ENCODE assay signal across 8 cellular contexts in the genomic region with DNA sequence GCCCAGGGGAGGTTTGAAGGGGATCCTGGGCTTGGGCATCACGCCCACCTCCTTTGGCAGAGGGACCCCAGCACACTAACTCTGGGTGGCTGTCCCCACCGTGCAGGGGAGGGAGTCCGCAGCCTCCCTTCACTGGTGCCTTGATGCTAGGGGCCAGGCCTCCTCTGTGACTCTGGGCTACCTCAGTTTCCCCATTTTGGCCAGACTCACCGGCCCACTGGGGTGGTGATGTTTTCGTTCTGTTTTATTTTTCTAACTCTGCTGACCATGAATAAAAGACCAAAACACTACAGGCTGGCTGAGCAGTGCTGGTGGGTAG. TPM values are rescaled to one million over a fixed set of nuclear protein-coding genes. Genes with fewer than 3 reads are reported as not detected.
DNase-seq lines count a peak whose midpoint lies in the region; ATAC-seq and TF ChIP-seq lines count a peak whose summit lies in the region.

No MANE protein-coding gene starts in this region.

- H3K36me3 Mint-ChIP-seq in activated CD8-positive, alpha-beta T cell treated with anti-CD3 and anti-CD28 coated beads, Interleukin-2, amount 10 ng/mL, durations not matched to agents 7 days and 5 days (ENCODE audit: low read depth): peaks cover 34% of the 10 kb centered on the region
- H3K36me3 Mint-ChIP-seq in stimulated activated effector memory CD8-positive, alpha-beta T cell treated with anti-CD3 and anti-CD28 coated beads, Interleukin-12 subunit alpha, Interleukin-12 subunit beta, amount 100 ng/mL, for 72 hours: peaks cover 44% of the 10 kb centered on the region

- H3K4me3 ChIP-seq in HAP-1: peak overlapping the region; percentile 68
- peak overlapping the region; percentile 84 for H3K4me3 ChIP-seq in left ventricle myocardium inferior

- in situ Hi-C loops in HAP-1 (cut with MboI; ENCODE audit: low sequenced_read_pairs): no loop called here

- H3K9me3 Mint-ChIP-seq in activated CD8-positive, alpha-beta T cell treated with anti-CD3 and anti-CD28 coated beads, Interleukin-2, amount 10 ng/mL, durations not matched to agents 7 days and 5 days (ENCODE audit: insufficient read depth): no peaks in the 10 kb centered on the region
- H3K9me3 Mint-ChIP-seq in stimulated activated effector memory CD8-positive, alpha-beta T cell treated with anti-CD3 and anti-CD28 coated beads, Interleukin-12 subunit alpha, Interleukin-12 subunit beta, amount 100 ng/mL, for 72 hours: no peaks in the 10 kb centered on the region

- intact Hi-C loops in left ventricle myocardium inferior (cut with micrococcal nuclease): no loop called here

- H3K27me3 ChIP-seq in HAP-1 (ENCODE audit: low read depth): no peaks in the 10 kb centered on the region
- no peaks in the 10 kb centered on the region for H3K27me3 ChIP-seq in left ventricle myocardium inferior (ENCODE audit: low read depth)

- CTCF ChIA-PET in activated CD8-positive, alpha-beta T cell treated with anti-CD3 and anti-CD28 coated beads, Interleukin-2, amount 10 ng/mL, durations not matched to agents 7 days and 5 days (lab: Charles Lee): no interaction called here

- H3K36me3 ChIP-seq in HAP-1 (replicated peaks) (peaks cover 30% of the 10 kb centered on the region), left ventricle myocardium inferior (peaks cover 19% of the 10 kb centered on the region)

- peak overlapping the region; percentile 91 for H3K27ac ChIP-seq in left ventricle myocardium inferior (replicated peaks)

- ATAC-seq in activated CD8-positive, alpha-beta T cell treated with anti-CD3 and anti-CD28 coated beads, Interleukin-2, amount 10 ng/mL, durations not matched to agents 7 days and 5 days: no peak
- no peak for ATAC-seq in stimulated activated effector memory CD8-positive, alpha-beta T cell treated with anti-CD3 and anti-CD28 coated beads, Interleukin-12 subunit alpha, Interleukin-12 subunit beta, amount 100 ng/mL, for 72 hours
- no peak for ATAC-seq in esophagus mucosa

- TF ChIP-seq CTCF in left ventricle myocardium inferior (IDR thresholded peaks at IDR 0.05; ENCODE audit: borderline replicate concordance): no peak

- POLR2A ChIA-PET in activated CD8-positive, alpha-beta T cell treated with anti-CD3 and anti-CD28 coated beads, Interleukin-2, amount 10 ng/mL, durations not matched to agents 7 days and 5 days (lab: Charles Lee): interaction anchor here (1.0 to 1.1 kb wide), 2 partner anchors 8 to 240 kb away, joined by 3 to 4 read pairs; a partner anchor contains a TSS

- peak overlapping the region; percentile 89 for H3K4me3 Mint-ChIP-seq in activated CD8-positive, alpha-beta T cell treated with anti-CD3 and anti-CD28 coated beads, Interleukin-2, amount 10 ng/mL, durations not matched to agents 7 days and 5 days
- peak overlapping the region; percentile 80 for H3K4me3 Mint-ChIP-seq in stimulated activated effector memory CD8-positive, alpha-beta T cell treated with anti-CD3 and anti-CD28 coated beads, Interleukin-12 subunit alpha, Interleukin-12 subunit beta, amount 100 ng/mL, for 72 hours

- peaks cover 21% of the 10 kb centered on the region for H3K4me1 Mint-ChIP-seq in activated CD8-positive, alpha-beta T cell treated with anti-CD3 and anti-CD28 coated beads, Interleukin-2, amount 10 ng/mL, durations not matched to agents 7 days and 5 days (ENCODE audit: low read depth)
- H3K4me1 Mint-ChIP-seq in stimulated activated effector memory CD8-positive, alpha-beta T cell treated with anti-CD3 and anti-CD28 coated beads, Interleukin-12 subunit alpha, Interleukin-12 subunit beta, amount 100 ng/mL, for 72 hours: peaks cover 6% of the 10 kb centered on the region

- DNase-seq in HAP-1 (ENCODE audit: low spot score in 2 of 2) (no peak), left ventricle myocardium inferior (no peak), RPMI8226 (no peak), medulla oblongata (ENCODE audit: extremely low spot score) (no peak), NCI-H1930 (lab: John Stamatoyannopoulos, UW) (no peak)
- no peak for DNase-seq in activated CD8-positive, alpha-beta T cell treated with anti-CD3 and anti-CD28 coated beads, Interleukin-2, amount 10 ng/mL, durations not matched to agents 7 days and 5 days
- no peak for DNase-seq in stimulated activated effector memory CD8-positive, alpha-beta T cell treated with anti-CD3 and anti-CD28 coated beads, Interleukin-12 subunit alpha, Interleukin-12 subunit beta, amount 100 ng/mL, for 72 hours (ENCODE audit: low spot score in 2 of 2)

- H3K27me3 Mint-ChIP-seq in activated CD8-positive, alpha-beta T cell treated with anti-CD3 and anti-CD28 coated beads, Interleukin-2, amount 10 ng/mL, durations not matched to agents 7 days and 5 days (ENCODE audit: low read depth): no peaks in the 10 kb centered on the region

- H3K4me1 ChIP-seq in HAP-1 (peaks cover 9% of the 10 kb centered on the region), left ventricle myocardium inferior (peaks cover 47% of the 10 kb centered on the region)

- H3K27ac Mint-ChIP-seq in activated CD8-positive, alpha-beta T cell treated with anti-CD3 and anti-CD28 coated beads, Interleukin-2, amount 10 ng/mL, durations not matched to agents 7 days and 5 days: peak overlapping the region; percentile 94
- peak overlapping the region; percentile 95 for H3K27ac Mint-ChIP-seq in stimulated activated effector memory CD8-positive, alpha-beta T cell treated with anti-CD3 and anti-CD28 coated beads, Interleukin-12 subunit alpha, Interleukin-12 subunit beta, amount 100 ng/mL, for 72 hours

- no peaks in the 10 kb centered on the region for H3K9me3 ChIP-seq in HAP-1
- no peaks in the 10 kb centered on the region for H3K9me3 ChIP-seq in left ventricle myocardium inferior (replicated peaks)

RNA-seq across cellular contexts. Expression of a gene that starts 0.5 kb away (rescaled TPM):
- total RNA-seq in activated CD8-positive, alpha-beta T cell treated with anti-CD3 and anti-CD28 coated beads, Interleukin-2, amount 10 ng/mL, durations not matched to agents 7 days and 5 days: 10 to 100 TPM; 25.5 to 28.6 TPM
- 11.7 TPM for total RNA-seq in left ventricle myocardium inferior
- 61.1 TPM for total RNA-seq in esophagus mucosa

RNA-seq across cellular contexts. Expression of a gene that starts 8.2 kb away (rescaled TPM):
- total RNA-seq in activated CD8-positive, alpha-beta T cell treated with anti-CD3 and anti-CD28 coated beads, Interleukin-2, amount 10 ng/mL, durations not matched to agents 7 days and 5 days: 100 to 1,000 TPM; 273 to 292 TPM
- 51.3 TPM for total RNA-seq in left ventricle myocardium inferior
- total RNA-seq in esophagus mucosa: 63.5 TPM

RNA-seq across cellular contexts. Expression of a gene that starts 14.2 kb away (rescaled TPM):
- 10 to 100 TPM; 28.3 to 29.5 TPM for total RNA-seq in activated CD8-positive, alpha-beta T cell treated with anti-CD3 and anti-CD28 coated beads, Interleukin-2, amount 10 ng/mL, durations not matched to agents 7 days and 5 days
- total RNA-seq in left ventricle myocardium inferior (10.9 TPM), esophagus mucosa (13.5 TPM)

RNA-seq across cellular contexts. Expression of a gene that starts 22.8 kb away (rescaled TPM):
- 1 to 10 TPM; 2.0 to 3.7 TPM for total RNA-seq in activated CD8-positive, alpha-beta T cell treated with anti-CD3 and anti-CD28 coated beads, Interleukin-2, amount 10 ng/mL, durations not matched to agents 7 days and 5 days
- total RNA-seq in left ventricle myocardium inferior (2.4 TPM), esophagus mucosa (2.1 TPM)

RNA-seq across cellular contexts. Expression of a gene that starts 29.0 kb away (rescaled TPM):
- not detected for total RNA-seq in activated CD8-positive, alpha-beta T cell treated with anti-CD3 and anti-CD28 coated beads, Interleukin-2, amount 10 ng/mL, durations not matched to agents 7 days and 5 days
- total RNA-seq in left ventricle myocardium inferior (0.49 TPM), esophagus mucosa (0.44 TPM)
